ENCODE assay signal across 10 cellular contexts in the genomic region with DNA sequence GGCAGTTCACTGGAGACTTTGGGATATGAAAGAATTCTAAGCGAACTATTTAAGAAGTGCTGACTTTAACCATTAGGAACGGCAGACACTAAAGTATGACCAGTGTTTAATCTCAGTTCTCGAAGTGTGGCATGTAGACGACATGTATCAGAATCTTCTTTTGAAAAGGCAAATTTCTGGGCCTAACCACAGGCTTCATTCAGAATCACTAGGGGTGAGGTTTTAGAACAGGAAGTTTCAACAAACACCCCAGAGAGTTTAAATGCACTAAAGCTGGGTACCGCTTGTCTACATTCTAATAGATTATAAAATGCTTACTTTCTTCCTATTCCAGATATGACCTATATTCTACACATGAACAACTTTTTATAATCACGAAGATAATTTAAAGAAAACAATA.
DNase-seq lines count a peak whose midpoint lies in the region; ATAC-seq and TF ChIP-seq lines count a peak whose summit lies in the region.
"Had no signal": no experiment of that assay in that cellular context is flagged by ENCODE, and none has a peak within 500 bp of the region (broad histone marks: within the 10 kb centered on the region; RNA-seq: fewer than 3 reads in every experiment).

No MANE protein-coding gene starts in this region.

- H3K27me3 Mint-ChIP-seq in CD4-positive, alpha-beta T cell, result no peaks in the 10 kb centered on the region
- no peaks in the 10 kb centered on the region for H3K27me3 Mint-ChIP-seq in activated CD4-positive, alpha-beta memory T cell treated with anti-CD3 and anti-CD28 coated beads, Interleukin-2, amount 10 ng/mL, durations not matched to agents 7 days and 5 days

- H3K9me3 Mint-ChIP-seq in CD4-positive, alpha-beta T cell, result peaks cover 2% of the 10 kb centered on the region
- peaks cover 6% of the 10 kb centered on the region for H3K9me3 Mint-ChIP-seq in activated CD4-positive, alpha-beta memory T cell treated with anti-CD3 and anti-CD28 coated beads, Interleukin-2, amount 10 ng/mL, durations not matched to agents 7 days and 5 days

- H3K4me1 Mint-ChIP-seq in CD4-positive, alpha-beta T cell (ENCODE audit: low read depth), result peaks cover 92% of the 10 kb centered on the region
- peaks cover 64% of the 10 kb centered on the region for H3K4me1 Mint-ChIP-seq in activated CD4-positive, alpha-beta memory T cell treated with anti-CD3 and anti-CD28 coated beads, Interleukin-2, amount 10 ng/mL, durations not matched to agents 7 days and 5 days

- no peak overlapping the region for H3K4me3 ChIP-seq in right cardiac atrium (ENCODE audit: low read length)

- peaks cover 76% of the 10 kb centered on the region for H3K36me3 Mint-ChIP-seq in CD4-positive, alpha-beta T cell (ENCODE audit: low read depth)
- peaks cover 76% of the 10 kb centered on the region for H3K36me3 Mint-ChIP-seq in activated CD4-positive, alpha-beta memory T cell treated with anti-CD3 and anti-CD28 coated beads, Interleukin-2, amount 10 ng/mL, durations not matched to agents 7 days and 5 days (ENCODE audit: low read depth)

- no peaks in the 10 kb centered on the region for H3K9me3 ChIP-seq in CD4-positive, alpha-beta T cell (ENCODE audit: control insufficient read depth, low read length)
- H3K9me3 ChIP-seq in right cardiac atrium (ENCODE audit: control insufficient read depth, low read length), result no peaks in the 10 kb centered on the region
- H3K9me3 ChIP-seq: Caco-2 had no signal

- ATAC-seq in CD4-positive, alpha-beta T cell (ENCODE audit: poor library complexity), result peak; percentile 94
- ATAC-seq in GM19324 (IDR thresholded peaks at IDR 0.05; ENCODE audit: low FRiP score, unreplicated experiment) (peak; percentile 68), HG03045 (IDR thresholded peaks at IDR 0.05; ENCODE audit: unreplicated experiment) (peak; percentile 62), right cardiac atrium (no peak)

- CTCF ChIA-PET in CD4-positive, alpha-beta T cell (lab: Charles Lee), result interaction anchor here (1.1 to 1.3 kb wide), 2 partner anchors 23 to 38 kb away, joined by 3 to 4 read pairs; no protein-coding TSS in a partner anchor
- CTCF ChIA-PET in activated CD4-positive, alpha-beta memory T cell treated with anti-CD3 and anti-CD28 coated beads, Interleukin-2, amount 10 ng/mL, durations not matched to agents 7 days and 5 days (lab: Charles Lee), result interaction anchor here (1.0 to 1.4 kb wide), 3 partner anchors 9 to 181 kb away, joined by 3 to 10 read pairs (median 3); no protein-coding TSS in a partner anchor

- 62% methylated on average over 6 of the region's 6 CpGs for WGBS in right cardiac atrium

- no peak for DNase-seq in CD4-positive, alpha-beta T cell
- no peak for DNase-seq in activated CD4-positive, alpha-beta memory T cell treated with anti-CD3 and anti-CD28 coated beads, Interleukin-2, amount 10 ng/mL, durations not matched to agents 7 days and 5 days
- DNase-seq in NCI-H774 (lab: John Stamatoyannopoulos, UW), result no peak
- no peak for DNase-seq in NCI-H446 treated with DMSO at 0.1 percent for 48 hours (lab: John Stamatoyannopoulos, UW)
- DNase-seq in right cardiac atrium, result no peak
- DNase-seq in SW480 (ENCODE audit: low spot score), result no peak
- DNase-seq: Caco-2 had no signal

- intact Hi-C loops in CD4-positive, alpha-beta T cell (cut with DNase I, micrococcal nuclease), result loop anchor here (2.0 to 5.0 kb wide), 2 partner anchors 14 to 37 kb away; no protein-coding TSS in a partner anchor
- intact Hi-C loops in right cardiac atrium (cut with DNase I), result no loop called here

- peak overlapping the region; percentile 85 for H3K27ac Mint-ChIP-seq in CD4-positive, alpha-beta T cell
- peak overlapping the region; percentile 31 for H3K27ac Mint-ChIP-seq in activated CD4-positive, alpha-beta memory T cell treated with anti-CD3 and anti-CD28 coated beads, Interleukin-2, amount 10 ng/mL, durations not matched to agents 7 days and 5 days

- peak overlapping the region; percentile 11 for H3K4me3 Mint-ChIP-seq in CD4-positive, alpha-beta T cell
- H3K4me3 Mint-ChIP-seq in activated CD4-positive, alpha-beta memory T cell treated with anti-CD3 and anti-CD28 coated beads, Interleukin-2, amount 10 ng/mL, durations not matched to agents 7 days and 5 days, result no peak overlapping the region

- H3K4me1 ChIP-seq in right cardiac atrium (ENCODE audit: control insufficient read depth, insufficient read depth, low read length), result peaks cover 3% of the 10 kb centered on the region
- H3K4me1 ChIP-seq: Caco-2 had no signal

- no peaks in the 10 kb centered on the region for H3K27me3 ChIP-seq in CD4-positive, alpha-beta T cell (ENCODE audit: control insufficient read depth, insufficient read depth, low read length)
- H3K27me3 ChIP-seq in right cardiac atrium (ENCODE audit: control insufficient read depth, insufficient read depth), result no peaks in the 10 kb centered on the region

- POLR2A ChIA-PET in CD4-positive, alpha-beta T cell (lab: Charles Lee), result interaction anchor here (0.7 to 1.0 kb wide), 6 partner anchors 9 to 180 kb away, joined by 3 to 5 read pairs (median 3); partner anchors contain the start of gene ANKRD44
- POLR2A ChIA-PET in activated CD4-positive, alpha-beta memory T cell treated with anti-CD3 and anti-CD28 coated beads, Interleukin-2, amount 10 ng/mL, durations not matched to agents 7 days and 5 days (lab: Charles Lee), result interaction anchor here (0.6 kb wide), 1 partner anchor 9 kb away, joined by 4 read pairs; no protein-coding TSS in a partner anchor

- TF ChIP-seq CTCF in CD4-positive, alpha-beta T cell (IDR thresholded peaks at IDR 0.05), result no peak

- peak overlapping the region; percentile 49 for H3K27ac ChIP-seq in CD4-positive, alpha-beta T cell (ENCODE audit: low read depth, low read length)
- no peak overlapping the region for H3K27ac ChIP-seq in right cardiac atrium (ENCODE audit: low read length)
- H3K27ac ChIP-seq: KMS-11 had no signal

Comparison
In these comparisons a context has a peak if more than half of its experiments do, and no peak if none do; other contexts are left out.
1. ATAC-seq: peak in CD4-positive, alpha-beta T cell (single experiment), GM19324 (single experiment) and HG03045 (single experiment); none in right cardiac atrium (0 of 2).
2. intact Hi-C loops: an anchor here in CD4-positive, alpha-beta T cell (2.0 to 5.0 kb wide); none called in right cardiac atrium.